In genomic region chr3:122929188-122929465, GRCh38 we compare ENCODE assay signal across 37 cellular contexts.
"Had no signal": no experiment of that assay in that cellular context is flagged by ENCODE, and none has a peak within 500 bp of the region (broad histone marks: within the 10 kb centered on the region; RNA-seq: fewer than 3 reads in every experiment).

No MANE protein-coding gene starts in this region.

- H3K36me3 ChIP-seq: ascending aorta, breast epithelium, MG63, Peyer's patch, SJSA1 had no signal

- H3K4me3 ChIP-seq: ascending aorta, breast epithelium, MG63, Peyer's patch, SJSA1 had no signal

- H3K27ac Mint-ChIP-seq: activated CD4-positive, alpha-beta memory T cell treated with anti-CD3 and anti-CD28 coated beads, Interleukin-2, amount 10 ng/mL, durations not matched to agents 7 days and 5 days; activated CD8-positive, alpha-beta memory T cell treated with anti-CD3 and anti-CD28 coated beads, Interleukin-2, amount 10 ng/mL, durations not matched to agents 7 days and 5 days; activated naive CD4-positive, alpha-beta T cell treated with anti-CD3 and anti-CD28 coated beads, Interleukin-2, amount 10 ng/mL, durations not matched to agents 7 days and 5 days; activated naive CD8-positive, alpha-beta T cell had no signal

- H3K9me3 Mint-ChIP-seq: activated CD4-positive, alpha-beta memory T cell treated with anti-CD3 and anti-CD28 coated beads, Interleukin-2, amount 10 ng/mL, durations not matched to agents 7 days and 5 days; activated naive CD4-positive, alpha-beta T cell treated with anti-CD3 and anti-CD28 coated beads, Interleukin-2, amount 10 ng/mL, durations not matched to agents 7 days and 5 days had no signal

- H3K27ac ChIP-seq: ascending aorta, breast epithelium, Peyer's patch, SJSA1, VCaP had no signal

- ATAC-seq: activated CD8-positive, alpha-beta memory T cell treated with anti-CD3 and anti-CD28 coated beads, Interleukin-2, amount 10 ng/mL, durations not matched to agents 7 days and 5 days; PC-3 had no signal

- H3K27me3 ChIP-seq: ascending aorta, breast epithelium, Peyer's patch had no signal

- DNase-seq: activated CD4-positive, alpha-beta memory T cell treated with anti-CD3 and anti-CD28 coated beads, Interleukin-2, amount 10 ng/mL, durations not matched to agents 7 days and 5 days; activated CD4-positive, alpha-beta T cell treated with anti-CD3 and anti-CD28 coated beads for 1 hour; activated CD4-positive, alpha-beta T cell treated with anti-CD3 and anti-CD28 coated beads for 48 hours; activated CD4-positive, CD25-positive, alpha-beta regulatory T cell; activated CD8-positive, alpha-beta memory T cell treated with anti-CD3 and anti-CD28 coated beads for 24 hours; activated CD8-positive, alpha-beta memory T cell treated with anti-CD3 and anti-CD28 coated beads, Interleukin-2, amount 10 ng/mL, durations not matched to agents 7 days and 5 days; activated CD8-positive, alpha-beta memory T cell treated with anti-CD3 and anti-CD28 coated beads, Interleukin-2, amount 50 U/mL, for 48 hours; activated effector memory CD4-positive, alpha-beta T cell treated with Interleukin-2 at 50 U/mL for 16 hours; activated naive CD4-positive, alpha-beta T cell treated with anti-CD3 and anti-CD28 coated beads, Interleukin-2, amount 10 ng/mL, durations not matched to agents 7 days and 5 days; activated T-cell treated with anti-CD3 and anti-CD28 coated beads, Interleukin-2, amount 50 U/mL, for 48 hours; amygdala; Karpas-422; KBM-7; MG63; NCI-H1048; NCI-H1105 treated with DMSO at 0.1 percent for 48 hours; NCI-H1436; NCI-H1694; NCI-H1930; NCI-H2081 treated with DMSO at 0.1 percent for 48 hours; NCI-H2171; NCI-H510A; NCI-H748 treated with DMSO at 0.1 percent for 48 hours; NK-92 treated with Interleukin-12 subunit alpha and Interleukin-12 subunit beta, amount 100 ng/mL, for 24 hours; PC-3; Peyer's patch; RPMI8226; SHP77 treated with DMSO at 0.1 percent for 48 hours; SW 1271; T-helper 1 cell; T-helper 2 cell; T-helper 9 cell had no signal

- H3K4me1 Mint-ChIP-seq: activated CD4-positive, alpha-beta memory T cell treated with anti-CD3 and anti-CD28 coated beads, Interleukin-2, amount 10 ng/mL, durations not matched to agents 7 days and 5 days; activated CD8-positive, alpha-beta memory T cell treated with anti-CD3 and anti-CD28 coated beads, Interleukin-2, amount 10 ng/mL, durations not matched to agents 7 days and 5 days; activated naive CD4-positive, alpha-beta T cell treated with anti-CD3 and anti-CD28 coated beads, Interleukin-2, amount 10 ng/mL, durations not matched to agents 7 days and 5 days had no signal

- H3K4me1 ChIP-seq: ascending aorta, breast epithelium, Peyer's patch, SJSA1 had no signal

- H3K9me3 ChIP-seq: ascending aorta, breast epithelium, MG63, Peyer's patch, SJSA1 had no signal

- H3K4me3 Mint-ChIP-seq: activated CD4-positive, alpha-beta memory T cell treated with anti-CD3 and anti-CD28 coated beads, Interleukin-2, amount 10 ng/mL, durations not matched to agents 7 days and 5 days; activated CD8-positive, alpha-beta memory T cell treated with anti-CD3 and anti-CD28 coated beads, Interleukin-2, amount 10 ng/mL, durations not matched to agents 7 days and 5 days; activated naive CD4-positive, alpha-beta T cell treated with anti-CD3 and anti-CD28 coated beads, Interleukin-2, amount 10 ng/mL, durations not matched to agents 7 days and 5 days; activated naive CD8-positive, alpha-beta T cell had no signal

- H3K27me3 Mint-ChIP-seq: activated naive CD8-positive, alpha-beta T cell had no signal

- H3K36me3 Mint-ChIP-seq: activated CD8-positive, alpha-beta memory T cell treated with anti-CD3 and anti-CD28 coated beads, Interleukin-2, amount 10 ng/mL, durations not matched to agents 7 days and 5 days; activated naive CD4-positive, alpha-beta T cell treated with anti-CD3 and anti-CD28 coated beads, Interleukin-2, amount 10 ng/mL, durations not matched to agents 7 days and 5 days; activated naive CD8-positive, alpha-beta T cell had no signal
